In the genomic region with DNA sequence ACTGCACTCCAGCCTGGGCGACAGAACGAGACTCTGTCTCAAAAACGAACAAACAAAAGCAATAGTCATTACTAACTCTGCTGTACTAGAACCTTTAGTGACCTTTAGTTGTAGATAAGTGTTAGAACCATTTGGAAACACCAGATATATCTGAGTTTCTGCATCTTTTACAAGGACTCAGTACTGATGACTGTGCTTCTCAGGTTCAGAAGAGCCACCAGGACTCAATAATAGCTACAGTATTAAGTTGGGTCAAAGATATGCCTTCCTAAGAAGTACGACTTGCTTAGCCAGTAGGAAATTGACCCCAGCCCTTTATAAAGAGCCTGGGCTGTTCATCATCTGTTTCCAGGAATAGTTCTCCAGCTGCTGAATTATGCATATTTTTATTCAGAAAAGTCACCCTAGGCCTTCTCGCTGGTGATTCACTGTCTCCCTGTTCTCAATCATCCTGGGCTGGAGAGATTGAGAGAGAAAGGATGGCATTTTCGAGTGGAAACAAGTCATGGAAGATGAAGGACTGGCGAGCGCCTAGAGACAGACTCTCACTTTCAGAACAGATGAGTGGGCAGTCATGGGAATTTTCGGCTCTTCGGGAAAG, we compare ENCODE assay signal across 17 cellular contexts.
"Had no signal": no experiment of that assay in that cellular context is flagged by ENCODE, and none has a peak within 500 bp of the region (broad histone marks: within the 10 kb centered on the region; RNA-seq: fewer than 3 reads in every experiment).

No MANE protein-coding gene starts in this region.

- DNase-seq: activated CD4-positive, alpha-beta T cell treated with anti-CD3 and anti-CD28 coated beads, Interleukin-2, amount 50 U/mL, for 1 hour; activated CD4-positive, CD25-positive, alpha-beta regulatory T cell; activated effector memory CD4-positive, alpha-beta T cell treated with anti-CD3 and anti-CD28 coated beads, Interleukin-2, amount 50 U/mL, for 16 hours; effector CD4-positive, alpha-beta T cell; esophagus squamous epithelium; foreskin fibroblast; immature natural killer cell; mesendoderm; nephron progenitor cell; psoas muscle; right lobe of liver; SJCRH30; stimulated activated CD4-positive, alpha-beta T cell treated with anti-CD3 and anti-CD28 coated beads, Interleukin-1b, Interleukin-23, amount 100 ng/mL, for 48 hours; SW 1271; thyroid gland had no signal

- H3K9me3 Mint-ChIP-seq: activated naive CD4-positive, alpha-beta T cell treated with anti-CD3 and anti-CD28 coated beads, Interleukin-2, amount 50 U/mL, for 72 hours; immature natural killer cell; nephron progenitor cell had no signal

- H3K4me3 Mint-ChIP-seq: immature natural killer cell, nephron progenitor cell had no signal

- H3K27ac Mint-ChIP-seq: immature natural killer cell, nephron progenitor cell had no signal

- H3K4me3 ChIP-seq: breast epithelium, esophagus squamous epithelium, psoas muscle, right lobe of liver, SJCRH30, thyroid gland had no signal

- ATAC-seq: psoas muscle, right lobe of liver had no signal

- H3K36me3 Mint-ChIP-seq: activated naive CD4-positive, alpha-beta T cell treated with anti-CD3 and anti-CD28 coated beads, Interleukin-2, amount 50 U/mL, for 72 hours had no signal
